ENCODE assay signal across 1 cellular context in genomic region chr12:124940393-124941169, GRCh38.
A peak's percentile ranks its signal among the peaks of the same experiment; 100 is the strongest.
TF ChIP-seq lines count a peak whose summit lies in the region.

No MANE protein-coding gene starts in this region.

TF ChIP-seq in K562, 482 proteins besides CTCF, POLR2A, EP300 and RAD21 (continued from another document and continues in another):
- TF ChIP-seq E2F8 (IDR thresholded peaks at IDR 0.05; ENCODE audit: low read depth, partially characterized antibody) = peak; percentile 40
- TF ChIP-seq ZNF655 (CRISPR knock-in tag; IDR thresholded peaks at IDR 0.05) = no peak
- TF ChIP-seq GATAD2A (IDR thresholded peaks at IDR 0.05) = 0 out of 2 replicates have a peak, but pooled peaks have one; percentile 15
- peak in 2 of 3 experiments; percentile 37 to 67 for TF ChIP-seq YY1 (IDR thresholded peaks at IDR 0.05; ENCODE audit: borderline replicate concordance in 1 of 3, control insufficient read depth in 1 of 3, extremely low read depth in 1 of 3, insufficient read depth in 3 of 3, insufficient read length in 1 of 3, insufficient replicate concordance in 2 of 3, low read depth in 1 of 3, low read length in 2 of 3)
- TF ChIP-seq HDAC1 (IDR thresholded peaks at IDR 0.05) = peak in 1 of 2 experiments; percentile 86; a peak in 2 of 4 replicates
- peak; percentile 78 for TF ChIP-seq ELF1 (tag; IDR thresholded peaks at IDR 0.05)
- peak; percentile 75 for TF ChIP-seq DPF2 (IDR thresholded peaks at IDR 0.05)
- TF ChIP-seq SP2 (IDR thresholded peaks at IDR 0.05; ENCODE audit: extremely low read depth, low read depth, low read length, poor library complexity, severe bottlenecking) = no peak
- peak; percentile 90 for TF ChIP-seq NR2C2 (CRISPR knock-in tag; IDR thresholded peaks at IDR 0.05)
- peak; percentile 96 for TF ChIP-seq NR2C2 (tag; IDR thresholded peaks at IDR 0.05)
- TF ChIP-seq SMAD1 (IDR thresholded peaks at IDR 0.05; ENCODE audit: low read depth, low read length, partially characterized antibody) = no peak
- TF ChIP-seq FIP1L1 (IDR thresholded peaks at IDR 0.05; ENCODE audit: low read depth, low read length, poor library complexity, severe bottlenecking) = no peak
- TF ChIP-seq JUND (IDR thresholded peaks at IDR 0.05; ENCODE audit: borderline replicate concordance, low read depth, low read length) = peak; percentile 82; the same call in 1 of the 2 replicates
- TF ChIP-seq JUND (tag; IDR thresholded peaks at IDR 0.05; ENCODE audit: borderline replicate concordance, low read depth, low read length) = peak; percentile 74; the same call in 1 of the 3 replicates
- peak; percentile 36; the same call in 1 of the 2 replicates for TF ChIP-seq ZBTB7A (IDR thresholded peaks at IDR 0.05; ENCODE audit: borderline replicate concordance, control insufficient read depth, low read depth, low read length)
- peak; percentile 31 for TF ChIP-seq CEBPB (tag; IDR thresholded peaks at IDR 0.05)
- 0 out of 2 replicates have a peak, but pooled peaks have one; percentile 39 for TF ChIP-seq PHB2 (IDR thresholded peaks at IDR 0.05; ENCODE audit: low read depth)
- no peak for TF ChIP-seq BCL6 (CRISPR knock-in tag; IDR thresholded peaks at IDR 0.05)
- TF ChIP-seq ETS1 (conservative IDR thresholded peaks at IDR 0.05; ENCODE audit: control insufficient read depth, low read depth, low read length) = peak; percentile 73; the same call in 1 of the 2 replicates
- 0 out of 2 replicates have a peak, but pooled peaks have one; percentile 35 for TF ChIP-seq MAFK (IDR thresholded peaks at IDR 0.05; ENCODE audit: low read length)
- TF ChIP-seq ZNF197 (CRISPR knock-in tag; IDR thresholded peaks at IDR 0.05; ENCODE audit: low read depth) = no peak
- TF ChIP-seq RNF2 (IDR thresholded peaks at IDR 0.05) = peak; percentile 60
- peak; percentile 57 for TF ChIP-seq TEAD4 (IDR thresholded peaks at IDR 0.05; ENCODE audit: low read length)
- TF ChIP-seq TEAD4 (CRISPR knock-in tag; IDR thresholded peaks at IDR 0.05; ENCODE audit: borderline replicate concordance) = no peak
- TF ChIP-seq GTF3C2 (IDR thresholded peaks at IDR 0.05; ENCODE audit: borderline replicate concordance, extremely low read depth, insufficient read length) = peak; percentile 12
- TF ChIP-seq E2F6 (IDR thresholded peaks at IDR 0.05; ENCODE audit: borderline replicate concordance in 1 of 2, extremely low read depth in 1 of 2, insufficient read depth in 1 of 2, insufficient read length in 1 of 2, low read depth in 1 of 2, low read length in 1 of 2, poor library complexity in 1 of 2, severe bottlenecking in 1 of 2) = peak; percentile 26 to 59
- TF ChIP-seq NFIC (IDR thresholded peaks at IDR 0.05) = no peak
- no peak for TF ChIP-seq PTTG1 (tag; IDR thresholded peaks at IDR 0.05; ENCODE audit: low read depth)
- peak; percentile 80; the same call in 1 of the 2 replicates for TF ChIP-seq ZNF717 (CRISPR knock-in tag; IDR thresholded peaks at IDR 0.05)
- no peak for TF ChIP-seq RBM14 (IDR thresholded peaks at IDR 0.05; ENCODE audit: borderline replicate concordance, insufficient read depth, low read depth, low read length)
- peak; percentile 84 for TF ChIP-seq GABPA (tag; conservative IDR thresholded peaks at IDR 0.05; ENCODE audit: low read depth)
- no peak for TF ChIP-seq EWSR1 (IDR thresholded peaks at IDR 0.05; ENCODE audit: borderline replicate concordance, low read depth, partially characterized antibody)
- TF ChIP-seq MGA (IDR thresholded peaks at IDR 0.05) = peak; percentile 66
